21 cellular contexts compared by ENCODE assay signal in the genomic region with DNA sequence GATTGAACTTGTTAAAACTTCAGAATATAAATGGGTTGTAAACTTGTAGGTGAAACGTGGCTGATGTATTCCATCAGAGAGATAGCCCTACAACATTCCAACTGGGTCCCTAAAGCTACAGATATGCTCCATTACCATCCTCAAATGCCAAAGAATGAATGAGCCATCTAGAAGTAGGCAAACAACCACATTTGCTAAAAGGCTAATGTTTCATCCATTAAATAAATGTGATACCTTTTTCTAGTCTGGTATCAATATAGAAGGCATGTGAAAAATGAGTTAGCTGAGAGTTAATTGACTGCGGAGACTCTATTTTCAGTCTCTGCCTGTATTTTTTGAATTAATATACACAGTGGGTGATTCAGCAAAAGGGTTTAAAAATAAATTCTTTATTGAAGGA.
"Had no signal": no experiment of that assay in that cellular context is flagged by ENCODE, and none has a peak within 500 bp of the region (broad histone marks: within the 10 kb centered on the region; RNA-seq: fewer than 3 reads in every experiment).

No MANE protein-coding gene starts in this region.

- H3K4me3 Mint-ChIP-seq: activated CD4-positive, alpha-beta T cell treated with anti-CD3 and anti-CD28 coated beads for 36 hours; activated CD8-positive, alpha-beta memory T cell treated with anti-CD3 and anti-CD28 coated beads, Interleukin-2, amount 10 ng/mL, durations not matched to agents 7 days and 5 days; activated CD8-positive, alpha-beta T cell treated with anti-CD3 and anti-CD28 coated beads, Interleukin-2, amount 10 ng/mL, durations not matched to agents 7 days and 5 days; activated naive CD4-positive, alpha-beta T cell treated with anti-CD3 and anti-CD28 coated beads, Interleukin-2, amount 50 U/mL, for 24 hours; activated naive CD8-positive, alpha-beta T cell treated with anti-CD3 and anti-CD28 coated beads, Interleukin-2, amount 50 U/mL, for 24 hours; nephron had no signal

- H3K9me3 ChIP-seq: esophagus muscularis mucosa, heart right ventricle, right lobe of liver, transverse colon had no signal

- H3K4me3 ChIP-seq: esophagus muscularis mucosa, heart right ventricle, right lobe of liver, transverse colon had no signal

- H3K27me3 Mint-ChIP-seq: activated CD8-positive, alpha-beta memory T cell treated with anti-CD3 and anti-CD28 coated beads, Interleukin-2, amount 10 ng/mL, durations not matched to agents 7 days and 5 days; activated naive CD8-positive, alpha-beta T cell treated with anti-CD3 and anti-CD28 coated beads, Interleukin-2, amount 50 U/mL, for 24 hours had no signal

- H3K36me3 ChIP-seq: right lobe of liver, transverse colon had no signal

- H3K9me3 Mint-ChIP-seq: activated naive CD8-positive, alpha-beta T cell treated with anti-CD3 and anti-CD28 coated beads, Interleukin-2, amount 50 U/mL, for 24 hours; activated T-helper 2 cell treated with anti-CD3 and anti-CD28 coated beads, Interferon-gamma antibody, Interleukin-2, Interleukin-4, amounts not matched to agents 10 μg/mL and 5 μg/mL and 100 μg/mL, durations not matched to agents 14 hours and 24 hours and 36 hours; nephron had no signal

- H3K4me1 ChIP-seq: right lobe of liver, transverse colon had no signal

- H3K4me1 Mint-ChIP-seq: activated CD4-positive, alpha-beta T cell treated with anti-CD3 and anti-CD28 coated beads for 36 hours; activated CD8-positive, alpha-beta memory T cell treated with anti-CD3 and anti-CD28 coated beads, Interleukin-2, amount 10 ng/mL, durations not matched to agents 7 days and 5 days; activated naive CD4-positive, alpha-beta T cell treated with anti-CD3 and anti-CD28 coated beads, Interleukin-2, amount 50 U/mL, for 24 hours; activated naive CD8-positive, alpha-beta T cell treated with anti-CD3 and anti-CD28 coated beads, Interleukin-2, amount 50 U/mL, for 24 hours; nephron had no signal

- H3K27me3 ChIP-seq: esophagus muscularis mucosa, foreskin keratinocyte, heart right ventricle, right lobe of liver, transverse colon had no signal

- H3K36me3 Mint-ChIP-seq: activated CD8-positive, alpha-beta memory T cell treated with anti-CD3 and anti-CD28 coated beads, Interleukin-2, amount 10 ng/mL, durations not matched to agents 7 days and 5 days; activated naive CD4-positive, alpha-beta T cell treated with anti-CD3 and anti-CD28 coated beads, Interleukin-2, amount 50 U/mL, for 24 hours had no signal

- DNase-seq: activated CD4-positive, alpha-beta T cell treated with anti-CD3 and anti-CD28 coated beads for 36 hours; activated CD4-positive, CD25-positive, alpha-beta regulatory T cell; activated CD8-positive, alpha-beta memory T cell treated with anti-CD3 and anti-CD28 coated beads, Interleukin-2, amount 10 ng/mL, durations not matched to agents 7 days and 5 days; activated CD8-positive, alpha-beta T cell treated with anti-CD3 and anti-CD28 coated beads, Interleukin-2, amount 10 ng/mL, durations not matched to agents 7 days and 5 days; activated naive CD8-positive, alpha-beta T cell treated with anti-CD3 and anti-CD28 coated beads, Interleukin-2, amount 50 U/mL, for 24 hours; activated T-cell treated with anti-CD3 and anti-CD28 coated beads, Interleukin-2, amount 50 U/mL, for 48 hours; amygdala; central memory CD4-positive, alpha-beta T cell; foreskin keratinocyte; heart right ventricle; left ventricle myocardium superior; mammary epithelial cell; posterior cingulate gyrus; right lobe of liver; stimulated activated CD4-positive, alpha-beta T cell treated with anti-CD3 and anti-CD28 coated beads, Interleukin-2, amount 100 ng/mL, for 48 hours; stimulated activated naive CD4-positive, alpha-beta T cell treated with Interleukin-2 at 50 U/mL for 16 hours; transverse colon had no signal

- H3K27ac ChIP-seq: esophagus muscularis mucosa, foreskin keratinocyte, right lobe of liver, transverse colon had no signal

- H3K27ac Mint-ChIP-seq: activated CD4-positive, alpha-beta T cell treated with anti-CD3 and anti-CD28 coated beads for 36 hours; activated CD8-positive, alpha-beta memory T cell treated with anti-CD3 and anti-CD28 coated beads, Interleukin-2, amount 10 ng/mL, durations not matched to agents 7 days and 5 days; activated CD8-positive, alpha-beta T cell treated with anti-CD3 and anti-CD28 coated beads, Interleukin-2, amount 10 ng/mL, durations not matched to agents 7 days and 5 days; activated naive CD4-positive, alpha-beta T cell treated with anti-CD3 and anti-CD28 coated beads, Interleukin-2, amount 50 U/mL, for 24 hours; activated naive CD8-positive, alpha-beta T cell treated with anti-CD3 and anti-CD28 coated beads, Interleukin-2, amount 50 U/mL, for 24 hours; activated T-helper 2 cell treated with anti-CD3 and anti-CD28 coated beads, Interferon-gamma antibody, Interleukin-2, Interleukin-4, amounts not matched to agents 10 μg/mL and 5 μg/mL and 100 μg/mL, durations not matched to agents 14 hours and 24 hours and 36 hours had no signal
